ENCODE assay signal across 21 cellular contexts in genomic region chr16:84054271-84054670, GRCh38. TPM values are rescaled to one million over a fixed set of nuclear protein-coding genes. Genes with fewer than 3 reads are reported as not detected.
A peak's percentile ranks its signal among the peaks of the same experiment; 100 is the strongest.
DNase-seq lines count a peak whose midpoint lies in the region; ATAC-seq, FAIRE-seq and TF ChIP-seq lines count a peak whose summit lies in the region.
"Had no signal": no experiment of that assay in that cellular context is flagged by ENCODE, and none has a peak within 500 bp of the region (broad histone marks: within the 10 kb centered on the region; RNA-seq: fewer than 3 reads in every experiment).

No MANE protein-coding gene starts in this region.

- H2AK5ac ChIP-seq in IMR-90 (ENCODE audit: low read depth, low read length): no peak overlapping the region

- H2BK120ac ChIP-seq in IMR-90 (ENCODE audit: low read depth, low read length): no peak overlapping the region

- no peak overlapping the region for H2BK20ac ChIP-seq in IMR-90 (ENCODE audit: low read depth, low read length)

- BruUV-seq in IMR-90 (replicated peaks; lab: Mats Ljungman, UMichigan) (TSS peak; percentile 97), HepG2 (replicated peaks; lab: Mats Ljungman, UMichigan) (no TSS peak), PC-3 (replicated peaks; lab: Mats Ljungman, UMichigan) (no TSS peak)

- H2BK15ac ChIP-seq in IMR-90 (ENCODE audit: low read depth, low read length): no peak overlapping the region

- no peak overlapping the region for H2AK9ac ChIP-seq in IMR-90 (replicated peaks; ENCODE audit: low read depth, low read length, poor library complexity)

- TF ChIP-seq CTCF in IMR-90 (conservative IDR thresholded peaks at IDR 0.05; ENCODE audit: low read depth, low read length): no peak
- TF ChIP-seq CTCF in adrenal gland (IDR thresholded peaks at IDR 0.05): no peak
- TF ChIP-seq CTCF in HepG2 (CRISPR knock-in tag; IDR thresholded peaks at IDR 0.05): no peak
- TF ChIP-seq CTCF in sigmoid colon (IDR thresholded peaks at IDR 0.05): no peak
- no peak for TF ChIP-seq CTCF in PC-3 (conservative IDR thresholded peaks at IDR 0.05; ENCODE audit: low read depth, low read length)

- H4K91ac ChIP-seq in IMR-90 (ENCODE audit: insufficient read depth, low read depth, low read length): no peak overlapping the region

- ATAC-seq in IMR-90 (ENCODE audit: low read depth) (no peak), HepG2 (no peak), PC-3 (no peak), left lobe of liver (no peak)

- TF ChIP-seq RAD21 in IMR-90 (IDR thresholded peaks at IDR 0.05; ENCODE audit: low read length) (no peak), HepG2 (CRISPR knock-in tag; IDR thresholded peaks at IDR 0.05) (no peak)

- H3K18ac ChIP-seq in IMR-90 (ENCODE audit: low read depth, low read length): no peak overlapping the region

- H3K9ac ChIP-seq in IMR-90 (ENCODE audit: low read depth, low read length): no peak overlapping the region
- no peak overlapping the region for H3K9ac ChIP-seq in HepG2 (ENCODE audit: insufficient read depth, low read depth, low read length)
- no peak overlapping the region for H3K9ac ChIP-seq in PC-3 (ENCODE audit: low read length)

- H3K9me3 ChIP-seq in IMR-90 (ENCODE audit: control insufficient read depth, insufficient read depth, low read length): no peaks in the 10 kb centered on the region
- no peaks in the 10 kb centered on the region for H3K9me3 ChIP-seq in adrenal gland (replicated peaks in 1 of 3)
- no peaks in the 10 kb centered on the region for H3K9me3 ChIP-seq in HepG2 (ENCODE audit: low read length)
- H3K9me3 ChIP-seq in sigmoid colon: no peaks in the 10 kb centered on the region
- no peaks in the 10 kb centered on the region for H3K9me3 ChIP-seq in effector memory CD4-positive, alpha-beta T cell (ENCODE audit: control insufficient read depth, low read length)
- no peaks in the 10 kb centered on the region for H3K9me3 ChIP-seq in PC-3 (ENCODE audit: low read length)
- H3K9me3 ChIP-seq: SJSA1 had no signal

- H2AFZ ChIP-seq in IMR-90 (replicated peaks; ENCODE audit: low read length, poor library complexity): no peak overlapping the region
- H2AFZ ChIP-seq in HepG2 (ENCODE audit: low read length): no peak overlapping the region
- H2AFZ ChIP-seq in PC-3 (ENCODE audit: low read length): no peak overlapping the region

- no peak overlapping the region for H3K56ac ChIP-seq in IMR-90 (ENCODE audit: extremely low read depth, insufficient read depth, low read length)

- H3K4me3 ChIP-seq in IMR-90 (ENCODE audit: insufficient read depth, low read depth, low read length) (no peak overlapping the region), adrenal gland (no peak overlapping the region), HepG2 (replicated peaks in 1 of 3; ENCODE audit: insufficient read depth in 1 of 3, low read depth in 2 of 3, low read length in 3 of 3) (no peak overlapping the region), sigmoid colon (no peak overlapping the region), PC-3 (ENCODE audit: low read length) (no peak overlapping the region)
- no peak overlapping the region for H3K4me3 ChIP-seq in effector memory CD4-positive, alpha-beta T cell (ENCODE audit: insufficient read depth, low read depth, low read length, poor library complexity, severe bottlenecking)
- H3K4me3 ChIP-seq: SJSA1 had no signal

- WGBS in IMR-90 (ENCODE audit: extremely low coverage in 2 of 2, insufficient read length in 1 of 2), 2 experiments: 94% methylated on average over 13 of the region's 16 CpGs; no CpG with 5 or more reads in 1 of the 2 experiments
- WGBS in adrenal gland, 4 donors: 94 to 100% (median 96%) methylated on average over 6 to 16 of the region's 16 CpGs
- over 99% methylated on average over 16 of the region's 16 CpGs for WGBS in HepG2 (ENCODE audit: low lambda C conversion rate)
- 96 to 97% methylated on average over 16 of the region's 16 CpGs for WGBS in sigmoid colon, 2 donors

- dilution Hi-C loops in IMR-90 (cut with HindIII; ENCODE audit: low sequenced_read_pairs, unreplicated experiment): no loop called here

- no peak for TF ChIP-seq POLR2A in IMR-90 (IDR thresholded peaks at IDR 0.05; ENCODE audit: low read depth, low read length)
- no peak for TF ChIP-seq POLR2A in adrenal gland (IDR thresholded peaks at IDR 0.05)
- no peak for TF ChIP-seq POLR2A in HepG2 (IDR thresholded peaks at IDR 0.05; ENCODE audit: insufficient read depth in 1 of 2, low read depth in 2 of 2, low read length in 2 of 2)
- no peak for TF ChIP-seq POLR2A in sigmoid colon (IDR thresholded peaks at IDR 0.05)

- no peak overlapping the region for H3K4me2 ChIP-seq in IMR-90 (ENCODE audit: low read depth, low read length)
- H3K4me2 ChIP-seq in HepG2 (ENCODE audit: low read depth, low read length): no peak overlapping the region
- no peak overlapping the region for H3K4me2 ChIP-seq in PC-3 (ENCODE audit: low read length)

- POLR2A ChIA-PET in IMR-90 (lab: Charles Lee; ENCODE audit: unreplicated experiment) (no interaction called here), HepG2 (lab: Yijun Ruan, JAX) (no interaction called here), PC-3 (lab: Charles Lee; ENCODE audit: unreplicated experiment) (no interaction called here)

- H3K79me1 ChIP-seq in IMR-90 (ENCODE audit: low read depth in 1 of 2, low read length in 2 of 2): no peaks in the 10 kb centered on the region; a peak in 1 of 4 replicates

- no peak overlapping the region for H3K27ac ChIP-seq in IMR-90 (ENCODE audit: insufficient read depth, low read length)
- H3K27ac ChIP-seq in adrenal gland: peak overlapping the region in 3 of 5 donors; percentile 61 to 84 (median 76)
- H3K27ac ChIP-seq in HepG2 (ENCODE audit: extremely low read length, insufficient read depth, low read length): no peak overlapping the region
- H3K27ac ChIP-seq in sigmoid colon: no peak overlapping the region
- H3K27ac ChIP-seq in effector memory CD4-positive, alpha-beta T cell (ENCODE audit: insufficient read depth, low read length, poor library complexity, severe bottlenecking): no peak overlapping the region
- no peak overlapping the region for H3K27ac ChIP-seq in PC-3 (ENCODE audit: low read length)
- H3K27ac ChIP-seq: HL-60, SJSA1 had no signal

- intact Hi-C loops in IMR-90 (cut with micrococcal nuclease): no loop called here
- intact Hi-C loops in adrenal gland (cut with DNase I): loop anchor here in 1 of 2 donors (10.0 kb wide), 1 partner anchor 129 kb away; no protein-coding TSS in a partner anchor
- intact Hi-C loops in HepG2 (cut with micrococcal nuclease; ENCODE audit: unreplicated experiment): no loop called here
- intact Hi-C loops in sigmoid colon (cut with DNase I): no loop called here
- intact Hi-C loops in PC-3 (cut with micrococcal nuclease): no loop called here

- H3K36me3 ChIP-seq in IMR-90 (ENCODE audit: control insufficient read depth, insufficient read depth, low read length) (peaks cover 56% of the 10 kb centered on the region), adrenal gland (replicated peaks in 1 of 2) (peaks cover 0 to 63% of the 10 kb centered on the region in 2 donors), HepG2 (replicated peaks in 1 of 2; ENCODE audit: control insufficient read depth in 1 of 2, insufficient read depth in 2 of 2, low read length in 2 of 2) (peaks cover 45 to 65% of the 10 kb centered on the region in 2 experiments), sigmoid colon (peaks cover 9 to 89% (median 44%) of the 10 kb centered on the region in 4 donors), PC-3 (ENCODE audit: low read depth, low read length) (peaks cover 5% of the 10 kb centered on the region; the same call in 1 of the 2 replicates)
- H3K36me3 ChIP-seq in effector memory CD4-positive, alpha-beta T cell (ENCODE audit: control insufficient read depth, insufficient read depth, low read length): peaks cover 85% of the 10 kb centered on the region

- no peak overlapping the region for H3K23ac ChIP-seq in IMR-90 (ENCODE audit: low read depth, low read length)

- FAIRE-seq in HepG2 (lab: Jason Lieb, UNC): no peak

- H3K9me1 ChIP-seq in IMR-90 (ENCODE audit: insufficient read depth, low read length): no peaks in the 10 kb centered on the region

- no peaks in the 10 kb centered on the region for H3K27me3 ChIP-seq in IMR-90 (ENCODE audit: control insufficient read depth, insufficient read depth, low read length)
- H3K27me3 ChIP-seq in adrenal gland: no peaks in the 10 kb centered on the region
- H3K27me3 ChIP-seq in HepG2 (ENCODE audit: control insufficient read depth in 1 of 2, insufficient read depth in 2 of 2, low read length in 2 of 2): no peaks in the 10 kb centered on the region
- H3K27me3 ChIP-seq in sigmoid colon: no peaks in the 10 kb centered on the region
- no peaks in the 10 kb centered on the region for H3K27me3 ChIP-seq in effector memory CD4-positive, alpha-beta T cell (replicated peaks; ENCODE audit: control insufficient read depth, insufficient read depth, low read length, poor library complexity, severe bottlenecking)
- no peaks in the 10 kb centered on the region for H3K27me3 ChIP-seq in PC-3 (ENCODE audit: low read length)
- H3K27me3 ChIP-seq: SJSA1 had no signal

- no peaks in the 10 kb centered on the region for H3K79me2 ChIP-seq in HepG2 (ENCODE audit: insufficient read depth, low read length)
- no peaks in the 10 kb centered on the region for H3K79me2 ChIP-seq in PC-3 (ENCODE audit: low read length)

- H2BK5ac ChIP-seq in IMR-90 (ENCODE audit: low read depth, low read length, poor library complexity, severe bottlenecking): no peak overlapping the region

- in situ Hi-C loops in IMR-90 (cut with MboI; ENCODE audit: low sequenced_read_pairs) (no loop called here), HepG2 (cut with HindIII; ENCODE audit: extremely low pct_ligation_motif_present, low pct_unique_long_range_greater_than_20kb) (no loop called here)

- no peaks in the 10 kb centered on the region for H3K4me1 ChIP-seq in IMR-90 (ENCODE audit: control insufficient read depth, insufficient read depth, low read length)
- peaks cover 15% of the 10 kb centered on the region in 2 donors for H3K4me1 ChIP-seq in adrenal gland (replicated peaks in 1 of 2)
- H3K4me1 ChIP-seq in HepG2 (ENCODE audit: insufficient read depth, low read length): peaks cover 1% of the 10 kb centered on the region; the same call in 1 of the 2 replicates
- peaks cover 0 to 17% (median 15%) of the 10 kb centered on the region in 4 donors for H3K4me1 ChIP-seq in sigmoid colon
- no peaks in the 10 kb centered on the region for H3K4me1 ChIP-seq in effector memory CD4-positive, alpha-beta T cell (ENCODE audit: control insufficient read depth, insufficient read depth, low read length, poor library complexity, severe bottlenecking)
- no peaks in the 10 kb centered on the region for H3K4me1 ChIP-seq in PC-3 (ENCODE audit: insufficient read depth, low read length)
- H3K4me1 ChIP-seq: SJSA1 had no signal

- H4K20me1 ChIP-seq in IMR-90 (ENCODE audit: insufficient read depth, low read length) (0 out of 2 replicates have a peak, but pooled peaks cover 3% of the 10 kb centered on the region), HepG2 (ENCODE audit: insufficient read depth, low read length) (no peaks in the 10 kb centered on the region), PC-3 (ENCODE audit: low read length) (no peaks in the 10 kb centered on the region)

- CTCF ChIA-PET in IMR-90 (lab: Yijun Ruan, JAX) (no interaction called here), HepG2 (lab: Yijun Ruan, JAX; ENCODE audit: low intra/inter-chr PET ratio, low total read pairs) (no interaction called here), PC-3 (lab: Charles Lee) (no interaction called here)

- no peak overlapping the region for H4K8ac ChIP-seq in IMR-90 (ENCODE audit: low read depth in 2 of 2, low read length in 2 of 2)

- H3K14ac ChIP-seq in IMR-90 (replicated peaks; ENCODE audit: low read depth, low read length): no peak overlapping the region

- TF ChIP-seq EP300 in HepG2 (IDR thresholded peaks at IDR 0.05; ENCODE audit: low read depth in 2 of 2, low read length in 2 of 2) (no peak), HepG2 (CRISPR knock-in tag; IDR thresholded peaks at IDR 0.05; ENCODE audit: borderline replicate concordance) (no peak), sigmoid colon (IDR thresholded peaks at IDR 0.05) (no peak)

- no peaks in the 10 kb centered on the region for H3F3A ChIP-seq in PC-3 (ENCODE audit: low read length, unreplicated experiment)

- H4K5ac ChIP-seq in IMR-90 (ENCODE audit: low read depth, low read length): no peak overlapping the region

- DNase-seq in IMR-90 (no peak), adrenal gland (peak in 1 of 7 donors; percentile 12), HepG2 (ENCODE audit: low spot score) (no peak), sigmoid colon (peak; percentile 59), PC-3 (no peak), left lobe of liver (ENCODE audit: low spot score) (no peak)
- DNase-seq in effector memory CD4-positive, alpha-beta T cell: no peak
- DNase-seq: ACHN, AML-193, COR-L47, EL, HCEC 1CT, KBM-7, NCI-H1436, NCI-H2029, NCI-H2171 treated with DMSO at 0.1 percent for 48 hours, NCI-H748 treated with DMSO at 0.1 percent for 48 hours, OCI-M1 had no signal

- H3K9me2 ChIP-seq in PC-3 (replicated peaks; ENCODE audit: low read length): no peaks in the 10 kb centered on the region

- no peak overlapping the region for H3K4ac ChIP-seq in IMR-90 (ENCODE audit: low read depth, low read length)

RNA-seq across cellular contexts. Expression of gene SLC38A8, which starts 11.7 kb away (rescaled TPM):
- not detected in 2 replicates for total RNA-seq in IMR-90 (2012; rRNA removed)
- not detected in 2 replicates for polyA plus RNA-seq in IMR-90 (2012; rRNA removed)
- not detected in 2 replicates for polyA plus RNA-seq in IMR-90 (2012; cell fraction: cytosol; rRNA removed)
- polyA plus RNA-seq in IMR-90 (2012; cell fraction: nucleus; rRNA removed; ENCODE audit: low replicate concordance): not detected in 2 replicates
- total RNA-seq in adrenal gland: 1 to 10 TPM in 1 of 8 donors, under 1 TPM in 2, not detected in 5; 0.55 to 1.1 (median 0.65) TPM
- under 1 TPM in 2 of 3 donors, not detected in 1; 0.07 to 0.31 TPM for polyA plus RNA-seq in adrenal gland
- 0.24 TPM in 1 of 2 replicates, not detected in the other for total RNA-seq in HepG2 (2016; rRNA removed; fragmentation: Illumina TruSeq; extraction: Trizol)
- total RNA-seq in HepG2 (2016; cell fraction: cytosol; rRNA removed; fragmentation: Illumina TruSeq; extraction: Trizol; ENCODE audit: low read depth): not detected in 2 replicates
- not detected in 2 replicates for total RNA-seq in HepG2 (2016; cell fraction: insoluble cytoplasmic fraction; rRNA removed; fragmentation: Illumina TruSeq; extraction: Trizol)
- 0.31 TPM in 1 of 2 replicates, not detected in the other for total RNA-seq in HepG2 (2016; cell fraction: membrane; rRNA removed; fragmentation: Illumina TruSeq; extraction: Trizol)
- total RNA-seq in HepG2 (2016; cell fraction: nucleus; rRNA removed; fragmentation: Illumina TruSeq; extraction: Trizol): not detected in 2 replicates
- 0.37 and 0.61 TPM in 2 replicates for polyA plus RNA-seq in HepG2 (2011; rRNA removed)
- polyA plus RNA-seq in HepG2 (2011; cell fraction: cytosol; rRNA removed): 0.30 and 0.38 TPM in 2 replicates
- 0.16 and 0.71 TPM in 2 replicates for polyA plus RNA-seq in HepG2 (2011; cell fraction: nucleus; rRNA removed)
- polyA plus RNA-seq in HepG2 (2012): 0.13 TPM in 1 of 2 replicates, not detected in the other
- polyA plus RNA-seq in HepG2 (2016; cell fraction: cytosol; fragmentation: Illumina TruSeq; extraction: Trizol; ENCODE audit: low read depth): not detected in 2 replicates
- not detected in 2 replicates for polyA plus RNA-seq in HepG2 (2016; cell fraction: insoluble cytoplasmic fraction; fragmentation: Illumina TruSeq; extraction: Trizol; ENCODE audit: low read depth)
- polyA plus RNA-seq in HepG2 (2016; cell fraction: membrane; fragmentation: Illumina TruSeq; extraction: Trizol; ENCODE audit: low read depth): not detected in 2 replicates
- polyA plus RNA-seq in HepG2 (2016; cell fraction: nucleus; fragmentation: Illumina TruSeq; extraction: Trizol; ENCODE audit: insufficient read depth, low read depth): not detected in 2 replicates
- 0.36 TPM in 1 of 2 replicates, not detected in the other for polyA minus RNA-seq in HepG2 (2011; rRNA and poly(A)+ RNA removed; ENCODE audit: low replicate concordance)
- polyA minus RNA-seq in HepG2 (2011; cell fraction: cytosol; rRNA and poly(A)+ RNA removed): not detected in 2 replicates
- not detected in 2 replicates for polyA minus RNA-seq in HepG2 (2011; cell fraction: nucleus; rRNA and poly(A)+ RNA removed)
- not detected for total RNA-seq in sigmoid colon
- polyA plus RNA-seq in sigmoid colon: not detected
- total RNA-seq in PC-3 (2014; rRNA removed): not detected in 2 replicates
- total RNA-seq in left lobe of liver: not detected
- total RNA-seq: NCI-H460, SJSA1 had no signal

Comparison
In these comparisons a context has a peak if more than half of its experiments do, and no peak if none do; other contexts are left out.
1. H3K27ac ChIP-seq: peak in adrenal gland (3 of 5); none in IMR-90 (single experiment), HepG2 (single experiment), sigmoid colon (0 of 4), effector memory CD4-positive, alpha-beta T cell (single experiment) and PC-3 (single experiment).